In genomic region chr3:120095226-120096165, GRCh38 we compare ENCODE assay signal across 1 cellular context.
TF ChIP-seq lines count a peak whose summit lies in the region.

No MANE protein-coding gene starts in this region.

TF ChIP-seq in HepG2, 621 proteins besides CTCF, POLR2A, EP300 and RAD21 (continued from another document and continues in another):
- TF ChIP-seq ZBTB37 (CRISPR knock-in tag; IDR thresholded peaks at IDR 0.05) (0 out of 2 replicates have a peak, but pooled peaks have one; percentile 44), ZKSCAN1 (IDR thresholded peaks at IDR 0.05; ENCODE audit: low read length) (no peak), ZNF343 (CRISPR knock-in tag; IDR thresholded peaks at IDR 0.05) (peak; percentile 66; the same call in 1 of the 2 replicates), ZNF766 (CRISPR knock-in tag; IDR thresholded peaks at IDR 0.05; ENCODE audit: borderline replicate concordance) (peak; percentile 79; the same call in 1 of the 2 replicates), DRAP1 (CRISPR knock-in tag; IDR thresholded peaks at IDR 0.05) (peak; percentile 32), ZFP90 (CRISPR knock-in tag; IDR thresholded peaks at IDR 0.05; ENCODE audit: borderline replicate concordance) (peak; percentile 82; the same call in 1 of the 2 replicates), HMGA1 (CRISPR knock-in tag; conservative IDR thresholded peaks at IDR 0.05) (no peak), CSRNP1 (CRISPR knock-in tag; IDR thresholded peaks at IDR 0.05) (peak; percentile 47; the same call in 1 of the 2 replicates), HNRNPUL1 (IDR thresholded peaks at IDR 0.05; ENCODE audit: low read depth, low read length) (no peak), NFKB2 (CRISPR knock-in tag; IDR thresholded peaks at IDR 0.05; ENCODE audit: borderline replicate concordance) (peak; percentile 90; the same call in 1 of the 2 replicates), ZNF350 (CRISPR knock-in tag; IDR thresholded peaks at IDR 0.05; ENCODE audit: borderline replicate concordance, low read depth) (peak; percentile 91), TOE1 (CRISPR knock-in tag; IDR thresholded peaks at IDR 0.05) (0 out of 2 replicates have a peak, but pooled peaks have one; percentile 37), EHMT2 (IDR thresholded peaks at IDR 0.05; ENCODE audit: borderline replicate concordance, low read depth, low read length) (no peak), ZNF275 (CRISPR knock-in tag; IDR thresholded peaks at IDR 0.05; ENCODE audit: borderline replicate concordance) (peak; percentile 60; the same call in 1 of the 2 replicates), SKI (IDR thresholded peaks at IDR 0.05; ENCODE audit: partially characterized antibody) (no peak), PAXIP1 (CRISPR knock-in tag; conservative IDR thresholded peaks at IDR 0.05) (peak; percentile 46), ZNF326 (CRISPR knock-in tag; IDR thresholded peaks at IDR 0.05; ENCODE audit: borderline replicate concordance) (no peak), ZNF558 (CRISPR knock-in tag; IDR thresholded peaks at IDR 0.05; ENCODE audit: borderline replicate concordance) (0 out of 2 replicates have a peak, but pooled peaks have one; percentile 55), KAT8 (CRISPR knock-in tag; IDR thresholded peaks at IDR 0.05) (peak; percentile 78), NCOA1 (CRISPR knock-in tag; IDR thresholded peaks at IDR 0.05) (0 out of 2 replicates have a peak, but pooled peaks have one; percentile 21), ZNF160 (CRISPR knock-in tag; IDR thresholded peaks at IDR 0.05) (peak; percentile 63; the same call in 1 of the 2 replicates), ZNF792 (CRISPR knock-in tag; IDR thresholded peaks at IDR 0.05) (no peak; the same call in 1 of the 2 replicates), JDP2 (CRISPR knock-in tag; IDR thresholded peaks at IDR 0.05; ENCODE audit: borderline replicate concordance) (no peak)
- TF ChIP-seq, protein P1, sequence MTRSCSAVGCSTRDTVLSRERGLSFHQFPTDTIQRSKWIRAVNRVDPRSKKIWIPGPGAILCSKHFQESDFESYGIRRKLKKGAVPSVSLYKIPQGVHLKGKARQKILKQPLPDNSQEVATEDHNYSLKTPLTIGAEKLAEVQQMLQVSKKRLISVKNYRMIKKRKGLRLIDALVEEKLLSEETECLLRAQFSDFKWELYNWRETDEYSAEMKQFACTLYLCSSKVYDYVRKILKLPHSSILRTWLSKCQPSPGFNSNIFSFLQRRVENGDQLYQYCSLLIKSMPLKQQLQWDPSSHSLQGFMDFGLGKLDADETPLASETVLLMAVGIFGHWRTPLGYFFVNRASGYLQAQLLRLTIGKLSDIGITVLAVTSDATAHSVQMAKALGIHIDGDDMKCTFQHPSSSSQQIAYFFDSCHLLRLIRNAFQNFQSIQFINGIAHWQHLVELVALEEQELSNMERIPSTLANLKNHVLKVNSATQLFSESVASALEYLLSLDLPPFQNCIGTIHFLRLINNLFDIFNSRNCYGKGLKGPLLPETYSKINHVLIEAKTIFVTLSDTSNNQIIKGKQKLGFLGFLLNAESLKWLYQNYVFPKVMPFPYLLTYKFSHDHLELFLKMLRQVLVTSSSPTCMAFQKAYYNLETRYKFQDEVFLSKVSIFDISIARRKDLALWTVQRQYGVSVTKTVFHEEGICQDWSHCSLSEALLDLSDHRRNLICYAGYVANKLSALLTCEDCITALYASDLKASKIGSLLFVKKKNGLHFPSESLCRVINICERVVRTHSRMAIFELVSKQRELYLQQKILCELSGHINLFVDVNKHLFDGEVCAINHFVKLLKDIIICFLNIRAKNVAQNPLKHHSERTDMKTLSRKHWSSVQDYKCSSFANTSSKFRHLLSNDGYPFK (CRISPR knock-in tag; IDR thresholded peaks at IDR 0.05; ENCODE audit: borderline replicate concordance): peak; percentile 95
- TF ChIP-seq, protein P2, sequence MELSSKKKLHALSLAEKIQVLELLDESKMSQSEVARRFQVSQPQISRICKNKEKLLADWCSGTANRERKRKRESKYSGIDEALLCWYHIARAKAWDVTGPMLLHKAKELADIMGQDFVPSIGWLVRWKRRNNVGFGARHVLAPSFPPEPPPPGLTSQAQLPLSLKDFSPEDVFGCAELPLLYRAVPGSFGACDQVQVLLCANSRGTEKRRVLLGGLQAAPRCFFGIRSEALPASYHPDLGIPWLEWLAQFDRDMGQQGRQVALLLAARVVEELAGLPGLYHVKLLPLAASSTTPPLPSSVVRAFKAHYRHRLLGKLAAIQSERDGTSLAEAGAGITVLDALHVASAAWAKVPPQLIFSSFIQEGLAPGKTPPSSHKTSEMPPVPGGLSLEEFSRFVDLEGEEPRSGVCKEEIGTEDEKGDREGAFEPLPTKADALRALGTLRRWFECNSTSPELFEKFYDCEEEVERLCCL (CRISPR knock-in tag; IDR thresholded peaks at IDR 0.05; ENCODE audit: borderline replicate concordance): 0 out of 2 replicates have a peak, but pooled peaks have one; percentile 56
- TF ChIP-seq, protein P3, sequence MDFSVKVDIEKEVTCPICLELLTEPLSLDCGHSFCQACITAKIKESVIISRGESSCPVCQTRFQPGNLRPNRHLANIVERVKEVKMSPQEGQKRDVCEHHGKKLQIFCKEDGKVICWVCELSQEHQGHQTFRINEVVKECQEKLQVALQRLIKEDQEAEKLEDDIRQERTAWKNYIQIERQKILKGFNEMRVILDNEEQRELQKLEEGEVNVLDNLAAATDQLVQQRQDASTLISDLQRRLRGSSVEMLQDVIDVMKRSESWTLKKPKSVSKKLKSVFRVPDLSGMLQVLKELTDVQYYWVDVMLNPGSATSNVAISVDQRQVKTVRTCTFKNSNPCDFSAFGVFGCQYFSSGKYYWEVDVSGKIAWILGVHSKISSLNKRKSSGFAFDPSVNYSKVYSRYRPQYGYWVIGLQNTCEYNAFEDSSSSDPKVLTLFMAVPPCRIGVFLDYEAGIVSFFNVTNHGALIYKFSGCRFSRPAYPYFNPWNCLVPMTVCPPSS (IDR thresholded peaks at IDR 0.05): no peak
- TF ChIP-seq, protein P4, sequence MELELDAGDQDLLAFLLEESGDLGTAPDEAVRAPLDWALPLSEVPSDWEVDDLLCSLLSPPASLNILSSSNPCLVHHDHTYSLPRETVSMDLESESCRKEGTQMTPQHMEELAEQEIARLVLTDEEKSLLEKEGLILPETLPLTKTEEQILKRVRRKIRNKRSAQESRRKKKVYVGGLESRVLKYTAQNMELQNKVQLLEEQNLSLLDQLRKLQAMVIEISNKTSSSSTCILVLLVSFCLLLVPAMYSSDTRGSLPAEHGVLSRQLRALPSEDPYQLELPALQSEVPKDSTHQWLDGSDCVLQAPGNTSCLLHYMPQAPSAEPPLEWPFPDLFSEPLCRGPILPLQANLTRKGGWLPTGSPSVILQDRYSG (CRISPR knock-in tag; IDR thresholded peaks at IDR 0.05): 0 out of 2 replicates have a peak, but pooled peaks have one; percentile 10
- TF ChIP-seq, protein P5, sequence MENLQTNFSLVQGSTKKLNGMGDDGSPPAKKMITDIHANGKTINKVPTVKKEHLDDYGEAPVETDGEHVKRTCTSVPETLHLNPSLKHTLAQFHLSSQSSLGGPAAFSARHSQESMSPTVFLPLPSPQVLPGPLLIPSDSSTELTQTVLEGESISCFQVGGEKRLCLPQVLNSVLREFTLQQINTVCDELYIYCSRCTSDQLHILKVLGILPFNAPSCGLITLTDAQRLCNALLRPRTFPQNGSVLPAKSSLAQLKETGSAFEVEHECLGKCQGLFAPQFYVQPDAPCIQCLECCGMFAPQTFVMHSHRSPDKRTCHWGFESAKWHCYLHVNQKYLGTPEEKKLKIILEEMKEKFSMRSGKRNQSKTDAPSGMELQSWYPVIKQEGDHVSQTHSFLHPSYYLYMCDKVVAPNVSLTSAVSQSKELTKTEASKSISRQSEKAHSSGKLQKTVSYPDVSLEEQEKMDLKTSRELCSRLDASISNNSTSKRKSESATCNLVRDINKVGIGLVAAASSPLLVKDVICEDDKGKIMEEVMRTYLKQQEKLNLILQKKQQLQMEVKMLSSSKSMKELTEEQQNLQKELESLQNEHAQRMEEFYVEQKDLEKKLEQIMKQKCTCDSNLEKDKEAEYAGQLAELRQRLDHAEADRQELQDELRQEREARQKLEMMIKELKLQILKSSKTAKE (CRISPR knock-in tag; IDR thresholded peaks at IDR 0.05; ENCODE audit: borderline replicate concordance): no peak
